1 cellular context compared by ENCODE assay signal in the genomic region with DNA sequence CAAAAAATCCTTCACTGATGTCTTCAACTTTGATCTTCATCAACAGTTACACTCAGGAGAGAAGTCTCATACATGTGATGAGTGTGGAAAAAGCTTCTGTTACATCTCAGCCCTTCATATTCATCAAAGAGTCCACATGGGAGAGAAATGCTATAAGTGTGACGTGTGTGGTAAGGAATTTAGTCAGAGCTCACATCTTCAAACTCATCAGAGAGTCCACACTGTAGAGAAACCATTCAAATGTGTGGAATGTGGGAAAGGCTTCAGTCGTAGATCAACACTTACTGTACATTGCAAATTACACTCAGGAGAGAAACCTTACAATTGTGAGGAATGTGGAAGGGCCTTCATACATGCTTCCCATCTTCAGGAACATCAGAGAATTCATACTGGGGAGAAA.
TF ChIP-seq lines count a peak whose summit lies in the region.

No MANE protein-coding gene starts in this region.

TF ChIP-seq in GM12878, 131 proteins besides CTCF, POLR2A, EP300 and RAD21:
- peak; percentile 82 for TF ChIP-seq KLF5 (IDR thresholded peaks at IDR 0.05; ENCODE audit: partially characterized antibody)
- no peak for TF ChIP-seq SRF (IDR thresholded peaks at IDR 0.05; ENCODE audit: low read depth in 2 of 2, low read length in 2 of 2)
- no peak for TF ChIP-seq SREBF2 (IDR thresholded peaks at IDR 0.05; ENCODE audit: low read length)
- TF ChIP-seq SIX5 (IDR thresholded peaks at IDR 0.05; ENCODE audit: low read depth, low read length, severe bottlenecking) = no peak
- TF ChIP-seq ZNF217 (IDR thresholded peaks at IDR 0.05) = peak; percentile 48; the same call in 1 of the 2 replicates
- TF ChIP-seq, protein P1, sequence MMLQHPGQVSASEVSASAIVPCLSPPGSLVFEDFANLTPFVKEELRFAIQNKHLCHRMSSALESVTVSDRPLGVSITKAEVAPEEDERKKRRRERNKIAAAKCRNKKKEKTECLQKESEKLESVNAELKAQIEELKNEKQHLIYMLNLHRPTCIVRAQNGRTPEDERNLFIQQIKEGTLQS (IDR thresholded peaks at IDR 0.05; ENCODE audit: borderline replicate concordance, extremely low read depth, low read depth, low read length) = no peak
- TF ChIP-seq CBX5 (IDR thresholded peaks at IDR 0.05; ENCODE audit: low read depth) = 0 out of 2 replicates have a peak, but pooled peaks have one; percentile 71
